8 cellular contexts compared by ENCODE assay signal in genomic region chr4:102390438-102390837, GRCh38. TPM values are rescaled to one million over a fixed set of nuclear protein-coding genes. Genes with fewer than 3 reads are reported as not detected.
DNase-seq lines count a peak whose midpoint lies in the region; ATAC-seq and TF ChIP-seq lines count a peak whose summit lies in the region.

No MANE protein-coding gene starts in this region.

- H3K4me1 ChIP-seq in CD8-positive, alpha-beta T cell (ENCODE audit: insufficient read depth, low read length) = no peaks in the 10 kb centered on the region

- CTCF ChIA-PET in CD8-positive, alpha-beta T cell (lab: Charles Lee) = no interaction called here

- no peak overlapping the region for H3K4me3 Mint-ChIP-seq in CD8-positive, alpha-beta T cell

- peak; percentile 38 for ATAC-seq in CD8-positive, alpha-beta T cell
- ATAC-seq in GM19455 (IDR thresholded peaks at IDR 0.05; ENCODE audit: unreplicated experiment) = peak; percentile 63
- peak; percentile 93 for ATAC-seq in HG03432 (IDR thresholded peaks at IDR 0.05; ENCODE audit: unreplicated experiment)

- H3K36me3 Mint-ChIP-seq in CD8-positive, alpha-beta T cell = no peaks in the 10 kb centered on the region

- DNase-seq in CD8-positive, alpha-beta T cell = no peak
- peak; percentile 56 for DNase-seq in astrocyte of the hippocampus (ENCODE audit: low read depth, low spot score)
- no peak for DNase-seq in nucleus accumbens (lab: John Stamatoyannopoulos, UW)
- no peak for DNase-seq in cortex of kidney (lab: John Stamatoyannopoulos, UW)
- no peak for DNase-seq in NCI-H1105 (lab: John Stamatoyannopoulos, UW)
- no peak for DNase-seq in activated CD4-positive, alpha-beta T cell treated with anti-CD3 and anti-CD28 coated beads, Interleukin-2, amount 50 U/mL, for 4 hours

- POLR2A ChIA-PET in CD8-positive, alpha-beta T cell (lab: Charles Lee) = no interaction called here

- H3K27me3 ChIP-seq in CD8-positive, alpha-beta T cell (ENCODE audit: insufficient read depth, low read length) = no peaks in the 10 kb centered on the region

- peaks cover 9% of the 10 kb centered on the region for H3K27me3 Mint-ChIP-seq in CD8-positive, alpha-beta T cell (ENCODE audit: low read depth)

- no peak overlapping the region for H3K27ac ChIP-seq in CD8-positive, alpha-beta T cell (ENCODE audit: low read depth, low read length)

- no peaks in the 10 kb centered on the region for H3K36me3 ChIP-seq in CD8-positive, alpha-beta T cell (ENCODE audit: insufficient read depth, low read length)

- no peaks in the 10 kb centered on the region for H3K9me3 ChIP-seq in CD8-positive, alpha-beta T cell (ENCODE audit: low read length)

- intact Hi-C loops in CD8-positive, alpha-beta T cell (cut with DNase I, micrococcal nuclease) = no loop called here

- no peak for TF ChIP-seq CTCF in CD8-positive, alpha-beta T cell (IDR thresholded peaks at IDR 0.05)

- H3K4me1 Mint-ChIP-seq in CD8-positive, alpha-beta T cell (ENCODE audit: low read depth) = no peaks in the 10 kb centered on the region

- no peaks in the 10 kb centered on the region for H3K9me3 Mint-ChIP-seq in CD8-positive, alpha-beta T cell

- no peak overlapping the region for H3K4me3 ChIP-seq in CD8-positive, alpha-beta T cell (ENCODE audit: low read depth, low read length)

- H3K27ac Mint-ChIP-seq in CD8-positive, alpha-beta T cell = no peak overlapping the region

RNA-seq across cellular contexts. Expression of gene SLC39A8, which starts 45.2 kb away (rescaled TPM):
- 10 to 100 TPM; 19.1 to 20.0 TPM for total RNA-seq in CD8-positive, alpha-beta T cell

Comparison
In these comparisons a context has a peak if more than half of its experiments do, and no peak if none do; other contexts are left out.
1. ATAC-seq: peak in every context shown above with its lines; median percentile 93 in HG03432; 63 in GM19455; 38 in CD8-positive, alpha-beta T cell.